In genomic region chr15:81108427-81108826, GRCh38 we compare ENCODE assay signal across 10 cellular contexts. TPM values are rescaled to one million over a fixed set of nuclear protein-coding genes. Genes with fewer than 3 reads are reported as not detected.
DNase-seq lines count a peak whose midpoint lies in the region; ATAC-seq and TF ChIP-seq lines count a peak whose summit lies in the region.
"Had no signal": no experiment of that assay in that cellular context is flagged by ENCODE, and none has a peak within 500 bp of the region (broad histone marks: within the 10 kb centered on the region; RNA-seq: fewer than 3 reads in every experiment).

No MANE protein-coding gene starts in this region.

- H3K4me3 ChIP-seq in DOHH2 (ENCODE audit: low read length) (no peak overlapping the region), hepatocyte (no peak overlapping the region)

- peaks cover 26% of the 10 kb centered on the region for H3K27me3 ChIP-seq in DOHH2 (ENCODE audit: control insufficient read depth, low read length)
- peaks cover 20% of the 10 kb centered on the region for H3K27me3 ChIP-seq in hepatocyte

- H3K27ac ChIP-seq in 22Rv1: no peak overlapping the region
- no peak overlapping the region for H3K27ac ChIP-seq in DOHH2 (ENCODE audit: low read depth, low read length)
- no peak overlapping the region for H3K27ac ChIP-seq in hepatocyte
- H3K27ac ChIP-seq: HL-60 had no signal

- no peaks in the 10 kb centered on the region for H3K9me3 ChIP-seq in DOHH2 (ENCODE audit: control insufficient read depth, insufficient read depth, low read length)
- H3K9me3 ChIP-seq in hepatocyte (ENCODE audit: low read depth): no peaks in the 10 kb centered on the region

- H3K36me3 ChIP-seq in DOHH2 (ENCODE audit: control insufficient read depth, low read length) (no peaks in the 10 kb centered on the region), hepatocyte (replicated peaks; ENCODE audit: insufficient read depth, low read depth) (no peaks in the 10 kb centered on the region)

- H4K20me1 ChIP-seq in DOHH2 (ENCODE audit: control insufficient read depth, insufficient read depth, low read depth, low read length) (no peaks in the 10 kb centered on the region), hepatocyte (ENCODE audit: insufficient read depth, poor library complexity, severe bottlenecking) (no peaks in the 10 kb centered on the region)

- peak; percentile 33 for DNase-seq in RPMI8226
- no peak for DNase-seq in hepatocyte (ENCODE audit: low spot score)
- no peak for DNase-seq in cerebellum (ENCODE audit: low spot score)
- DNase-seq in NCI-H1048 (lab: John Stamatoyannopoulos, UW): no peak
- DNase-seq in omental fat pad (ENCODE audit: low spot score): no peak

- WGBS in hepatocyte (ENCODE audit: low lambda C conversion rate, missing lambda C conversion rate): 39% methylated on average over 1 of the region's 1 CpG

- no peak overlapping the region for H2AFZ ChIP-seq in hepatocyte

- H3K4me1 ChIP-seq in DOHH2 (ENCODE audit: control insufficient read depth, low read length) (no peaks in the 10 kb centered on the region), hepatocyte (ENCODE audit: insufficient read depth) (no peaks in the 10 kb centered on the region)

- H3K4me2 ChIP-seq in DOHH2 (ENCODE audit: low read length) (no peak overlapping the region), hepatocyte (no peak overlapping the region)

- peak; percentile 47 for TF ChIP-seq CTCF in 22Rv1 (IDR thresholded peaks at IDR 0.05)
- peak; percentile 49 for TF ChIP-seq CTCF in DOHH2 (IDR thresholded peaks at IDR 0.05; ENCODE audit: low read depth, low read length, poor library complexity, severe bottlenecking)
- peak; percentile 11 for TF ChIP-seq CTCF in hepatocyte (IDR thresholded peaks at IDR 0.05; ENCODE audit: poor library complexity)
- no peak for TF ChIP-seq CTCF in omental fat pad (IDR thresholded peaks at IDR 0.05)

- H3K79me2 ChIP-seq in DOHH2 (ENCODE audit: control insufficient read depth, low read length): no peaks in the 10 kb centered on the region
- no peaks in the 10 kb centered on the region for H3K79me2 ChIP-seq in hepatocyte

- ATAC-seq in omental fat pad (ENCODE audit: low FRiP score) (no peak), GM19023 (IDR thresholded peaks at IDR 0.05; ENCODE audit: unreplicated experiment) (no peak)

- H3F3A ChIP-seq in DOHH2 (ENCODE audit: control insufficient read depth, insufficient read depth): no peaks in the 10 kb centered on the region

- H3K9me2 ChIP-seq in DOHH2 (replicated peaks; ENCODE audit: control insufficient read depth, low read length) (no peaks in the 10 kb centered on the region), hepatocyte (replicated peaks; ENCODE audit: insufficient read depth) (no peaks in the 10 kb centered on the region)

RNA-seq across cellular contexts. Expression of gene CFAP161, which starts 25.6 kb away (rescaled TPM):
- 0.32 TPM in 1 of 2 replicates, not detected in the other for total RNA-seq in hepatocyte
- 0.81 TPM in 1 of 2 replicates, not detected in the other for polyA plus RNA-seq in hepatocyte
- total RNA-seq in cerebellum: 2.6 TPM
- total RNA-seq in omental fat pad: 1 to 10 TPM in 1 of 4 donors, under 1 TPM in 1, not detected in 2; 0.48 to 1.1 TPM
- polyA plus RNA-seq: urinary bladder had no signal

Comparison
In these comparisons a context has a peak if more than half of its experiments do, and no peak if none do; other contexts are left out.
1. CTCF ChIP-seq: peak in 22Rv1 (single experiment), DOHH2 (single experiment) and hepatocyte (single experiment); none in omental fat pad (0 of 3).